In the genomic region with DNA sequence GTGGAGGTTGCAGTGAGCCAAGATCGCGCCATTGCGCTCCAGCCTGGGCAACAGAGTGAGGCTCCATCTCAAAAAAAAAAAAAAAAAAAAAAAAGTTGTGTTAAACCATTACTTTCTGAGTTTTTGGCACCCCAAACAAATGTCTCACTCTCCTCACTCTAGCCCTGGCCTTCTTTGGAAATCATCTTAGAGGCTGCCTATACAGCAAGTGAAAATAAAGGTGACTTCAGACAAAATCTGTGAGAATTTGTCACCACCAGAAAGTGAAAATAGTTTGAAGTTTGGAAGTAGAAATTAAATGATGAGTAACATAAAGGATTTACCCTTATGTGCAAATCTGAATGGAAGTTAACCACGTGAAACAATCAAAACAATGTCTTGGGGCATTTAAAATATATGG, we compare ENCODE assay signal across 20 cellular contexts.
"Had no signal": no experiment of that assay in that cellular context is flagged by ENCODE, and none has a peak within 500 bp of the region (broad histone marks: within the 10 kb centered on the region; RNA-seq: fewer than 3 reads in every experiment).

No MANE protein-coding gene starts in this region.

- DNase-seq: IMR-90, Kasumi-1, MM.1S, NCI-H1092 treated with DMSO at 0.1 percent for 48 hours, NCI-H1436, NCI-H187, NCI-H2029, NCI-H2081 treated with DMSO at 0.1 percent for 48 hours, NCI-H2171, NCI-H226, NCI-H446, NCI-H510A, NCI-H524 treated with DMSO at 0.1 percent for 48 hours, NCI-H69, NCI-H774, PC-3, SHP77, SK-N-SH had no signal

- ATAC-seq: HepG2, Panc1, PC-3 had no signal
